7 cellular contexts compared by ENCODE assay signal in genomic region chr10:48655426-48656240, GRCh38. TPM values are rescaled to one million over a fixed set of nuclear protein-coding genes. Genes with fewer than 3 reads are reported as not detected.
DNase-seq lines count a peak whose midpoint lies in the region; TF ChIP-seq lines count a peak whose summit lies in the region.

No MANE protein-coding gene starts in this region.

- H2AFZ ChIP-seq in H9 (ENCODE audit: low read length) = no peak overlapping the region
- peak overlapping the region; percentile 99; the same call in 1 of the 2 replicates for H2AFZ ChIP-seq in OCI-LY7 (ENCODE audit: low read length)

- H2BK20ac ChIP-seq in H9 (ENCODE audit: low read depth, low read length, poor library complexity, severe bottlenecking) = no peak overlapping the region

- H3K9ac ChIP-seq in H9 (ENCODE audit: extremely low read depth, insufficient read length, low read length) = no peak overlapping the region

- peaks cover 5% of the 10 kb centered on the region; the same call in 1 of the 2 replicates for H3K27me3 ChIP-seq in H9 (ENCODE audit: insufficient read depth, low read length)
- peaks cover 18% of the 10 kb centered on the region for H3K27me3 ChIP-seq in ectodermal cell (ENCODE audit: control insufficient read depth, insufficient read depth, low read length, poor library complexity, severe bottlenecking)
- no peaks in the 10 kb centered on the region for H3K27me3 ChIP-seq in tibial artery

- H3K36me3 Mint-ChIP-seq in H9 (ENCODE audit: insufficient read depth in 1 of 3, low read depth in 3 of 3) = no peaks in the 10 kb centered on the region; a peak in 1 of 7 replicates

- CTCF ChIA-PET in OCI-LY7 (lab: Charles Lee; ENCODE audit: unreplicated experiment) = interaction anchor here (0.5 to 3.0 kb wide), 45 partner anchors 9 to 1994 kb away, joined by 3 to 146 read pairs (median 5); no protein-coding TSS in a partner anchor

- no peaks in the 10 kb centered on the region for H3K9me2 ChIP-seq in OCI-LY7 (ENCODE audit: insufficient read depth, low read length)

- no peak overlapping the region for H4K8ac ChIP-seq in H9 (replicated peaks; ENCODE audit: insufficient read length, low read depth, low read length)

- no CpG with 5 or more reads among the region's 55 CpGs for WGBS in H9 (ENCODE audit: extremely low coverage, insufficient read length, low lambda C conversion rate)
- WGBS in ectodermal cell, 2 experiments = 62 to 63% methylated on average over 55 of the region's 55 CpGs

- H3K9me3 ChIP-seq in H9 (ENCODE audit: control insufficient read depth, low read depth, low read length) (no peaks in the 10 kb centered on the region), OCI-LY7 (ENCODE audit: low read length) (no peaks in the 10 kb centered on the region), ectodermal cell (ENCODE audit: control insufficient read depth, low read length) (no peaks in the 10 kb centered on the region), tibial artery (no peaks in the 10 kb centered on the region)

- H4K91ac ChIP-seq in H9 (ENCODE audit: insufficient read length, low read depth, low read length) = no peak overlapping the region

- H3K4me1 ChIP-seq in H9 (ENCODE audit: insufficient read depth, low read length) (no peaks in the 10 kb centered on the region; the same call in 1 of the 2 replicates), OCI-LY7 (ENCODE audit: insufficient read depth, low read length, poor library complexity, severe bottlenecking) (peaks cover 26% of the 10 kb centered on the region), ectodermal cell (ENCODE audit: control insufficient read depth, insufficient read depth, low read length) (no peaks in the 10 kb centered on the region), tibial artery (peaks cover 0 to 16% (median 12%) of the 10 kb centered on the region in 4 donors)

- H2BK15ac ChIP-seq in H9 (ENCODE audit: low read depth, low read length) = no peak overlapping the region

- H3K79me2 ChIP-seq in H9 (ENCODE audit: insufficient read depth, low read length) (no peaks in the 10 kb centered on the region), OCI-LY7 (ENCODE audit: insufficient read depth, low read depth, low read length) (no peaks in the 10 kb centered on the region)

- no peak overlapping the region for H3K4ac ChIP-seq in H9 (ENCODE audit: low read depth, low read length)

- peak overlapping the region in 1 of 2 experiments; percentile 73; a peak in 3 of 5 replicates for H3K4me3 Mint-ChIP-seq in H9

- TF ChIP-seq CTCF in GM12875 (IDR thresholded peaks at IDR 0.05; ENCODE audit: borderline replicate concordance, insufficient read depth, low read depth, low read length) (no peak), H9 (conservative IDR thresholded peaks at IDR 0.05) (no peak), OCI-LY7 (conservative IDR thresholded peaks at IDR 0.05; ENCODE audit: low read length) (no peak), tibial artery (IDR thresholded peaks at IDR 0.05) (no peak)

- no peak overlapping the region for H2BK120ac ChIP-seq in H9 (ENCODE audit: low read depth, low read length, poor library complexity, severe bottlenecking)

- H3K23me2 ChIP-seq in H9 (ENCODE audit: insufficient read length, low read depth, low read length, poor library complexity, severe bottlenecking) = peaks cover 11% of the 10 kb centered on the region

- H2BK5ac ChIP-seq in H9 (ENCODE audit: insufficient read length, low read length) = no peak overlapping the region

- 0 out of 2 replicates have a peak overlapping the region, but pooled peaks have one; percentile 48 for H3K14ac ChIP-seq in H9 (ENCODE audit: insufficient read depth, low read length)

- H3K27ac ChIP-seq in H9 (ENCODE audit: insufficient read length, low read depth, low read length) (no peak overlapping the region), OCI-LY7 (ENCODE audit: low read depth, low read length, poor library complexity, severe bottlenecking) (no peak overlapping the region), ectodermal cell (ENCODE audit: insufficient read depth, low read depth, low read length, poor library complexity, severe bottlenecking) (no peak overlapping the region), tibial artery (peak overlapping the region; percentile 67 to 81)

- intact Hi-C loops in OCI-LY7 (cut with micrococcal nuclease; ENCODE audit: unreplicated experiment) (loop anchor here (1.0 to 10.0 kb wide), 6 partner anchors 47 to 749 kb away; no protein-coding TSS in a partner anchor), tibial artery (cut with DNase I; ENCODE audit: low total_unique reads) (loop anchor here (5.0 to 10.0 kb wide), 3 partner anchors 103 to 329 kb away; no protein-coding TSS in a partner anchor)

- no peak overlapping the region for H4K5ac ChIP-seq in H9 (ENCODE audit: insufficient read length, low read depth, low read length)

- H3K36me3 ChIP-seq in OCI-LY7 (ENCODE audit: insufficient read depth, low read length) = no peaks in the 10 kb centered on the region
- no peaks in the 10 kb centered on the region for H3K36me3 ChIP-seq in ectodermal cell (ENCODE audit: control insufficient read depth, insufficient read depth, low read length)
- no peaks in the 10 kb centered on the region for H3K36me3 ChIP-seq in tibial artery

- DNase-seq in H9 (no peak), OCI-LY7 (ENCODE audit: low spot score) (no peak), medulla oblongata (ENCODE audit: extremely low spot score) (peak; percentile 79), tibial artery (peak; percentile 78 to 92), SK-N-DZ (ENCODE audit: low spot score) (no peak)

- H2AK5ac ChIP-seq in H9 (ENCODE audit: insufficient read length, low read length) = no peak overlapping the region

- POLR2A ChIA-PET in OCI-LY7 (lab: Charles Lee) = interaction anchor here (0.7 to 3.4 kb wide), 15 partner anchors 9 to 109 kb away, joined by 3 to 19 read pairs (median 4); partner anchors contain the start of gene WDFY4

- H3K4me2 ChIP-seq in H9 (ENCODE audit: insufficient read depth, insufficient read length, low read length) = peak overlapping the region; percentile 84
- H3K4me2 ChIP-seq in OCI-LY7 (ENCODE audit: low read length) = peak overlapping the region; percentile 64

- peak overlapping the region; percentile 54 for H3K4me3 ChIP-seq in GM12875 (ENCODE audit: low read depth, low read length)
- H3K4me3 ChIP-seq in OCI-LY7 (ENCODE audit: low read depth, low read length, poor library complexity, severe bottlenecking) = peak overlapping the region; percentile 67
- peak overlapping the region; percentile 43 for H3K4me3 ChIP-seq in ectodermal cell (ENCODE audit: insufficient read depth, low read depth, low read length)
- peak overlapping the region; percentile 63 to 67 for H3K4me3 ChIP-seq in tibial artery

- H3K79me1 ChIP-seq in H9 (ENCODE audit: insufficient read depth, low read depth, low read length, poor library complexity, severe bottlenecking) = no peaks in the 10 kb centered on the region

- no peak overlapping the region for H3T11ph ChIP-seq in H9 (ENCODE audit: low read length)

- no peaks in the 10 kb centered on the region for H4K20me1 ChIP-seq in H9 (ENCODE audit: control insufficient read depth, insufficient read depth, insufficient read length)
- H4K20me1 ChIP-seq in OCI-LY7 (ENCODE audit: insufficient read depth, low read length) = no peaks in the 10 kb centered on the region

- H2BK12ac ChIP-seq in H9 (ENCODE audit: insufficient read length, low read depth, low read length) = no peak overlapping the region

- peaks cover 12 to 14% of the 10 kb centered on the region in 2 experiments for H3K4me1 Mint-ChIP-seq in H9

- no TSS peak for BruUV-seq in OCI-LY7 (replicated peaks; lab: Mats Ljungman, UMichigan)

- no peak overlapping the region for H3K27ac Mint-ChIP-seq in H9

- no peak overlapping the region for H3K18ac ChIP-seq in H9 (ENCODE audit: insufficient read length, low read depth, low read length)

- H3K23ac ChIP-seq in H9 (ENCODE audit: insufficient read length, low read depth, low read length) = no peak overlapping the region

- H3K27me3 Mint-ChIP-seq in H9 (ENCODE audit: low read depth) = peaks cover 62% of the 10 kb centered on the region

- no peaks in the 10 kb centered on the region; a peak in 1 of 5 replicates for H3K9me3 Mint-ChIP-seq in H9

- no peak overlapping the region for H3K56ac ChIP-seq in H9 (ENCODE audit: insufficient read length, low read depth, low read length)

RNA-seq across cellular contexts. Expression of gene WDFY4, which starts 29.0 kb away (rescaled TPM):
- total RNA-seq in H9 (2021) (not detected in 2 replicates), OCI-LY7 (2022) (80.0 and 85.6 TPM in 2 replicates)
- total RNA-seq in OCI-LY7 (2014; rRNA removed; shearing (Covaris generic)) = 41.6 and 51.5 TPM in 2 replicates
- not detected for polyA plus RNA-seq in ectodermal cell (2013, experiment 1 of 4)
- 0.02 TPM for polyA plus RNA-seq in ectodermal cell (2013, experiment 2 of 4)
- polyA plus RNA-seq in ectodermal cell (2013, experiment 3 of 4) = not detected
- polyA plus RNA-seq in ectodermal cell (2013, experiment 4 of 4) = not detected
- 0.59 and 2.1 TPM in 2 replicates for polyA plus RNA-seq in SK-N-DZ (2014; cell fraction: cytosol; rRNA removed)
- 1.3 and 3.4 TPM in 2 replicates for polyA plus RNA-seq in SK-N-DZ (2014; cell fraction: nucleus; rRNA removed)

RNA-seq across cellular contexts. Expression of gene ARHGAP22, which starts 50.8 kb away (rescaled TPM):
- total RNA-seq in H9 (2021) (6.9 and 7.4 TPM in 2 replicates), OCI-LY7 (2022) (0.41 and 0.46 TPM in 2 replicates)
- 0.08 and 0.19 TPM in 2 replicates for total RNA-seq in OCI-LY7 (2014; rRNA removed; shearing (Covaris generic))
- 2.3 TPM for polyA plus RNA-seq in ectodermal cell (2013, experiment 1 of 4)
- 2.8 TPM for polyA plus RNA-seq in ectodermal cell (2013, experiment 2 of 4)
- polyA plus RNA-seq in ectodermal cell (2013, experiment 3 of 4) = 2.0 TPM
- polyA plus RNA-seq in ectodermal cell (2013, experiment 4 of 4) = 1.8 TPM
- 9.1 and 10.3 TPM in 2 replicates for polyA plus RNA-seq in SK-N-DZ (2014; cell fraction: cytosol; rRNA removed)
- polyA plus RNA-seq in SK-N-DZ (2014; cell fraction: nucleus; rRNA removed) = 14.3 and 16.5 TPM in 2 replicates

Comparison
In these comparisons a context has a peak if more than half of its experiments do, and no peak if none do; other contexts are left out.
1. DNase-seq: peak in medulla oblongata (single experiment) and tibial artery (2 of 2); none in H9 (single experiment), OCI-LY7 (single experiment) and SK-N-DZ (single experiment).
2. H3K27ac ChIP-seq: peak in tibial artery (2 of 2); none in H9 (single experiment), OCI-LY7 (single experiment) and ectodermal cell (single experiment).
3. RNA of gene WDFY4, which starts 29.0 kb away (total RNA-seq): 41.6 to 85.6 TPM in OCI-LY7; not detected in H9; every median in the first group is over 10 times any median in the second.
4. Peak in every context shown above with its lines, with median percentiles within 50 percentile points of each other: H3K4me3 ChIP-seq.